In genomic region chr14:21279783-21280182, GRCh38 we compare ENCODE assay signal across 17 cellular contexts. TPM values are rescaled to one million over a fixed set of nuclear protein-coding genes. Genes with fewer than 3 reads are reported as not detected.
DNase-seq lines count a peak whose midpoint lies in the region; ATAC-seq and TF ChIP-seq lines count a peak whose summit lies in the region.
"Had no signal": no experiment of that assay in that cellular context is flagged by ENCODE, and none has a peak within 500 bp of the region (broad histone marks: within the 10 kb centered on the region; RNA-seq: fewer than 3 reads in every experiment).

RPGRIP1 (plus strand) TSS chr14:21280083; CDS start chr14:21287977, 7,894 bp downstream.

- DNase-seq in HCT116 (ENCODE audit: low read depth, low spot score) (no peak), NCI-H82 (lab: John Stamatoyannopoulos, UW) (peak; percentile 81), WERI-Rb-1 (no peak), NCI-H2171 (lab: John Stamatoyannopoulos, UW) (no peak), head of caudate nucleus (no peak), H4 (ENCODE audit: low spot score) (no peak)
- DNase-seq: C1 segment of cervical spinal cord; Calu3; CD4-positive, alpha-beta memory T cell; COR-L47; DMS153; DND-41; GOT3; H7; HCEC 1CT had no signal

- H3K4me3 ChIP-seq in HCT116 (replicated peaks in 1 of 2; ENCODE audit: low read depth in 1 of 2, low read length in 2 of 2) (no peak within 1 kb of the TSS), WERI-Rb-1 (ENCODE audit: low read depth, low read length) (peak within 1 kb of the TSS; percentile 46)

- POLR2A ChIA-PET in HCT116 (lab: Charles Lee) = no interaction called here

- H3K27ac ChIP-seq in HCT116 (ENCODE audit: low read depth, low read length) (no peak within 1 kb of the TSS), WERI-Rb-1 (peak within 1 kb of the TSS; percentile 86)

- H3K9me3 ChIP-seq in HCT116 (ENCODE audit: control insufficient read depth in 1 of 2, insufficient read depth in 1 of 2, low read depth in 1 of 2, low read length in 2 of 2) (no peaks in the 10 kb centered on the region), WERI-Rb-1 (ENCODE audit: severe bottlenecking) (no peaks in the 10 kb centered on the region)

- TF ChIP-seq RAD21 in HCT116 (IDR thresholded peaks at IDR 0.05; ENCODE audit: low read depth) = no peak

- TF ChIP-seq CTCF in HCT116 (IDR thresholded peaks at IDR 0.05 in 2 of 3, conservative IDR thresholded peaks at IDR 0.05 in 1 of 3; ENCODE audit: borderline replicate concordance in 1 of 3, insufficient read depth in 1 of 3, low read depth in 2 of 3, low read length in 2 of 3) (no peak), WERI-Rb-1 (IDR thresholded peaks at IDR 0.05; ENCODE audit: low read depth, low read length) (no peak)

- H4K20me1 ChIP-seq in HCT116 (ENCODE audit: insufficient read depth) = no peaks in the 10 kb centered on the region

- no TSS peak for BruUV-seq in HCT116 (replicated peaks; lab: Mats Ljungman, UMichigan)

- RAD21 ChIA-PET in HCT116 (lab: Charles Lee; ENCODE audit: low non-redundant PET in 1 of 2, low total read pairs in 2 of 2, uncharacterized antibody in 2 of 2, unreplicated experiment in 2 of 2) = no interaction called here

- H3K27me3 ChIP-seq in HCT116 (ENCODE audit: insufficient read depth, low read length) (no peaks in the 10 kb centered on the region), WERI-Rb-1 (ENCODE audit: insufficient read depth, low read depth, severe bottlenecking) (no peaks in the 10 kb centered on the region)

- H3K4me2 ChIP-seq in HCT116 (ENCODE audit: low read length) = peak within 1 kb of the TSS; percentile 19; the same call in 1 of the 2 replicates

- H3K9ac ChIP-seq in HCT116 (ENCODE audit: low read length) = no peak within 1 kb of the TSS

- no peaks in the 10 kb centered on the region for H3K79me2 ChIP-seq in HCT116 (ENCODE audit: insufficient read depth, low read length)

- ATAC-seq in HCT116 = no peak

- TF ChIP-seq POLR2A in HCT116 (IDR thresholded peaks at IDR 0.05; ENCODE audit: borderline replicate concordance, extremely low read depth, insufficient read depth, insufficient read length) = no peak

- H2AFZ ChIP-seq in HCT116 (ENCODE audit: low read depth, low read length, poor library complexity, severe bottlenecking) = peak within 1 kb of the TSS; percentile 35

- CTCF ChIA-PET in HCT116 (lab: Charles Lee) = no interaction called here

- H3K36me3 ChIP-seq in HCT116 (ENCODE audit: control insufficient read depth in 1 of 2, insufficient read depth in 2 of 2, low read length in 2 of 2) = no peaks in the 10 kb centered on the region
- H3K36me3 ChIP-seq in WERI-Rb-1 = peaks cover 2% of the 10 kb centered on the region

- H3K4me1 ChIP-seq in HCT116 (ENCODE audit: control insufficient read depth in 1 of 2, insufficient read depth in 2 of 2, low read length in 2 of 2) = peaks cover 0 to 14% of the 10 kb centered on the region in 2 experiments; a peak in 2 of 4 replicates

- H3K9me2 ChIP-seq in HCT116 (ENCODE audit: insufficient read depth) = no peaks in the 10 kb centered on the region

- intact Hi-C loops in HCT116 (cut with micrococcal nuclease) = no loop called here
- intact Hi-C loops in head of caudate nucleus (cut with DNase I) = no loop called here

TF ChIP-seq in HCT116, 20 proteins besides CTCF, POLR2A, EP300 and RAD21:
- TF ChIP-seq SRF (IDR thresholded peaks at IDR 0.05; ENCODE audit: low read depth) = no peak

RNA-seq across cellular contexts. Expression of gene RPGRIP1, which starts in this region (rescaled TPM):
- not detected for total RNA-seq in HCT116 (2021; ENCODE audit: unreplicated experiment)
- not detected in 2 replicates for polyA plus RNA-seq in HCT116 (2012)
- total RNA-seq in H4 (2014; rRNA removed; shearing (Covaris generic)) = not detected in 2 replicates
- total RNA-seq: A172, Calu3 had no signal
- polyA plus RNA-seq: BJ; CD4-positive, alpha-beta memory T cell had no signal
